Comparison of ENCODE assay signal across 8 cellular contexts in the genomic region with DNA sequence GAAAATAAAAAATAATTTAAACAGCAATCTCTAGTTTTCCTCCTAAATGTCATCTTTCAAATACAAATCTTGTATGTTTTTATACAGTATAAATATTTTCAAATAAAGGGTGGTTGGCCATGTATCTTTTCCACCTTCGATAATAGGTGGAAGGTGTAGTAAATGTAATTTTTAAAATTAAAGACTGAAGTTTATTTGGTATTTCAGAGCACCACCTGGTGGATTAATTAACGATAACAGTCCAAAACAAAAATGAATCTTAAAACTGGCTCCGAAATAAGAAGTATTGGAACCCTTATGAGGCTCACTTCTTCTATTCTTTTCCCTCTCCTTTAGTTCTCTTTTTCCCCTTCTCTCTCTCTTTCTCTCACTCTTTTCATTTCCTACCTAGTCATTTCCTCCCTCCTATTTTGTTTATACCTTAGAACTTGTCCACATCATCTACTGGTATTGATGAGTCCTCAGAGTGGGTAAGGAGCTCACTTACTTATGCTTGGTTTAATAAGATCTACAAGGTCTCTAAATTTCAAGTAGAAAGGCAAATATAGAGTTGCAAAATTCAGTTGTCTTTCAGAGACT.
DNase-seq lines count a peak whose midpoint lies in the region; ATAC-seq and TF ChIP-seq lines count a peak whose summit lies in the region.

No MANE protein-coding gene starts in this region.

- H3K27me3 ChIP-seq in cardiac muscle cell (no peaks in the 10 kb centered on the region), OCI-LY3 (ENCODE audit: low read depth, low read length) (peaks cover 9% of the 10 kb centered on the region; the same call in 1 of the 2 replicates), esophagus squamous epithelium (no peaks in the 10 kb centered on the region), upper lobe of left lung (no peaks in the 10 kb centered on the region)

- intact Hi-C loops in left ventricle myocardium superior (cut with micrococcal nuclease) (no loop called here), esophagus squamous epithelium (cut with DNase I) (no loop called here)

- TF ChIP-seq EP300 in upper lobe of left lung (IDR thresholded peaks at IDR 0.05), result no peak

- no peak overlapping the region for H3K27ac ChIP-seq in cardiac muscle cell
- H3K27ac ChIP-seq in OCI-LY3 (ENCODE audit: low read length), result no peak overlapping the region
- H3K27ac ChIP-seq in esophagus squamous epithelium, result no peak overlapping the region
- H3K27ac ChIP-seq in upper lobe of left lung, result no peak overlapping the region

- no peak overlapping the region for H2AFZ ChIP-seq in OCI-LY3 (ENCODE audit: low read depth, low read length)

- no peaks in the 10 kb centered on the region for H3K79me2 ChIP-seq in OCI-LY3 (ENCODE audit: low read length)

- H3K9me3 ChIP-seq in cardiac muscle cell (ENCODE audit: low read depth) (no peaks in the 10 kb centered on the region), OCI-LY3 (ENCODE audit: insufficient read depth, low read length) (no peaks in the 10 kb centered on the region), esophagus squamous epithelium (no peaks in the 10 kb centered on the region), upper lobe of left lung (no peaks in the 10 kb centered on the region)

- WGBS in esophagus squamous epithelium, 2 donors, result 18 to 19% methylated on average over 3 of the region's 3 CpGs
- WGBS in upper lobe of left lung, 2 donors, result 29 to 31% methylated on average over 3 of the region's 3 CpGs

- H3K4me3 ChIP-seq in cardiac muscle cell (no peak overlapping the region), OCI-LY3 (ENCODE audit: low read length) (no peak overlapping the region), esophagus squamous epithelium (no peak overlapping the region), upper lobe of left lung (no peak overlapping the region)

- no peaks in the 10 kb centered on the region for H3K36me3 ChIP-seq in cardiac muscle cell
- no peaks in the 10 kb centered on the region for H3K36me3 ChIP-seq in OCI-LY3 (replicated peaks; ENCODE audit: low read depth, low read length)
- no peaks in the 10 kb centered on the region for H3K36me3 ChIP-seq in esophagus squamous epithelium
- H3K36me3 ChIP-seq in upper lobe of left lung, result no peaks in the 10 kb centered on the region

- peak; percentile 28 for TF ChIP-seq CTCF in cardiac muscle cell (IDR thresholded peaks at IDR 0.05; ENCODE audit: low read depth, low read length)
- peak; percentile 67 for TF ChIP-seq CTCF in OCI-LY3 (IDR thresholded peaks at IDR 0.05; ENCODE audit: low read depth, low read length)
- peak; percentile 6 to 69 (median 38) for TF ChIP-seq CTCF in esophagus squamous epithelium (IDR thresholded peaks at IDR 0.05)
- peak in 4 of 6 experiments; percentile 10 to 38 (median 36) for TF ChIP-seq CTCF in upper lobe of left lung (IDR thresholded peaks at IDR 0.05)

- H4K20me1 ChIP-seq in OCI-LY3 (ENCODE audit: insufficient read depth, low read length), result no peaks in the 10 kb centered on the region

- H3K4me2 ChIP-seq in OCI-LY3 (ENCODE audit: low read length), result peak overlapping the region; percentile 35

- no peak overlapping the region for H3K9ac ChIP-seq in OCI-LY3 (ENCODE audit: low read length)

- no peak for ATAC-seq in left ventricle myocardium superior
- ATAC-seq in upper lobe of left lung (ENCODE audit: low FRiP score in 2 of 2), result no peak

- H3K4me1 ChIP-seq in cardiac muscle cell (ENCODE audit: low read depth) (no peaks in the 10 kb centered on the region), OCI-LY3 (ENCODE audit: low read length) (no peaks in the 10 kb centered on the region), esophagus squamous epithelium (peaks cover 0 to 33% (median 0%) of the 10 kb centered on the region in 3 donors), upper lobe of left lung (peaks cover 0 to 5% (median 0%) of the 10 kb centered on the region in 4 donors)

- TF ChIP-seq POLR2A in esophagus squamous epithelium (IDR thresholded peaks at IDR 0.05) (no peak), upper lobe of left lung (IDR thresholded peaks at IDR 0.05) (no peak)

- peak in 1 of 2 donors; percentile 27 for DNase-seq in cardiac muscle cell (ENCODE audit: low read depth in 1 of 2, low spot score in 1 of 2)
- no peak for DNase-seq in left ventricle myocardium superior
- DNase-seq in esophagus squamous epithelium (lab: John Stamatoyannopoulos, UW), result no peak
- no peak for DNase-seq in upper lobe of left lung
- no peak for DNase-seq in NCI-H146 (lab: John Stamatoyannopoulos, UW)
- DNase-seq in hypothalamus (lab: John Stamatoyannopoulos, UW), result no peak
- DNase-seq in hepatic stellate cell (ENCODE audit: low spot score), result no peak
